ENCODE assay signal across 1 cellular context in genomic region chr19:35040826-35041547, GRCh38.
A peak's percentile ranks its signal among the peaks of the same experiment; 100 is the strongest.
TF ChIP-seq lines count a peak whose summit lies in the region.

No MANE protein-coding gene starts in this region.

TF ChIP-seq in HepG2, 621 proteins besides CTCF, POLR2A, EP300 and RAD21 (continued from another document and continues in another):
- TF ChIP-seq ZNF281 (CRISPR knock-in tag; IDR thresholded peaks at IDR 0.05; ENCODE audit: borderline replicate concordance) = peak; percentile 99
- peak; percentile 70; the same call in 1 of the 2 replicates for TF ChIP-seq ZNF709 (CRISPR knock-in tag; IDR thresholded peaks at IDR 0.05)
- peak; percentile 41; the same call in 1 of the 2 replicates for TF ChIP-seq ATF5 (CRISPR knock-in tag; IDR thresholded peaks at IDR 0.05; ENCODE audit: low read depth)
- TF ChIP-seq GATAD2A (CRISPR knock-in tag; IDR thresholded peaks at IDR 0.05) = peak; percentile 90
- TF ChIP-seq POLR2AphosphoS2 (IDR thresholded peaks at IDR 0.05; ENCODE audit: low read depth, low read length) = no peak
- TF ChIP-seq ZNF841 (CRISPR knock-in tag; IDR thresholded peaks at IDR 0.05; ENCODE audit: borderline replicate concordance) = no peak
- TF ChIP-seq IKZF4 (CRISPR knock-in tag; IDR thresholded peaks at IDR 0.05; ENCODE audit: borderline replicate concordance, low read depth, not compliant biosample characterization) = peak; percentile 74
- TF ChIP-seq ATF7-NPFF (CRISPR knock-in tag; IDR thresholded peaks at IDR 0.05; ENCODE audit: low read depth) = peak; percentile 97
- no peak for TF ChIP-seq ZNF484 (CRISPR knock-in tag; IDR thresholded peaks at IDR 0.05; ENCODE audit: borderline replicate concordance, low read depth)
- no peak for TF ChIP-seq ZMAT5 (CRISPR knock-in tag; IDR thresholded peaks at IDR 0.05; ENCODE audit: borderline replicate concordance, low read depth)
- TF ChIP-seq RXRA (CRISPR knock-in tag; IDR thresholded peaks at IDR 0.05) = peak; percentile 98
- TF ChIP-seq SIN3A (IDR thresholded peaks at IDR 0.05; ENCODE audit: borderline replicate concordance, low read depth, low read length) = no peak
- 0 out of 2 replicates have a peak, but pooled peaks have one; percentile 60 for TF ChIP-seq ZNF446 (CRISPR knock-in tag; IDR thresholded peaks at IDR 0.05)
- TF ChIP-seq KLF11 (CRISPR knock-in tag; IDR thresholded peaks at IDR 0.05) = no peak
- TF ChIP-seq RBFOX2 (IDR thresholded peaks at IDR 0.05; ENCODE audit: low read depth, low read length) = peak; percentile 97
- TF ChIP-seq PATZ1 (CRISPR knock-in tag; IDR thresholded peaks at IDR 0.05) = peak; percentile 90
- TF ChIP-seq MTF2 (CRISPR knock-in tag; IDR thresholded peaks at IDR 0.05; ENCODE audit: borderline replicate concordance) = no peak
- TF ChIP-seq MAF1 (CRISPR knock-in tag; IDR thresholded peaks at IDR 0.05; ENCODE audit: borderline replicate concordance) = peak; percentile 61; the same call in 1 of the 2 replicates
- TF ChIP-seq ZNF75D (CRISPR knock-in tag; IDR thresholded peaks at IDR 0.05; ENCODE audit: borderline replicate concordance) = no peak
- no peak; the same call in 1 of the 2 replicates for TF ChIP-seq ZNF768 (CRISPR knock-in tag; IDR thresholded peaks at IDR 0.05)
- no peak for TF ChIP-seq ATF6 (CRISPR knock-in tag; conservative IDR thresholded peaks at IDR 0.05)
- TF ChIP-seq ZBTB44 (CRISPR knock-in tag; IDR thresholded peaks at IDR 0.05) = no peak
- TF ChIP-seq TSC22D2 (CRISPR knock-in tag; IDR thresholded peaks at IDR 0.05; ENCODE audit: borderline replicate concordance) = no peak
- no peak for TF ChIP-seq NFIC (IDR thresholded peaks at IDR 0.05; ENCODE audit: low read length)
- TF ChIP-seq HNF4G (IDR thresholded peaks at IDR 0.05; ENCODE audit: borderline replicate concordance, low read depth, low read length) = peak; percentile 89
- TF ChIP-seq HNF4G (CRISPR knock-in tag; IDR thresholded peaks at IDR 0.05; ENCODE audit: borderline replicate concordance, low read depth) = peak; percentile 89
- TF ChIP-seq ZSCAN22 (CRISPR knock-in tag; IDR thresholded peaks at IDR 0.05) = no peak; the same call in 1 of the 2 replicates
- TF ChIP-seq, protein P1, sequence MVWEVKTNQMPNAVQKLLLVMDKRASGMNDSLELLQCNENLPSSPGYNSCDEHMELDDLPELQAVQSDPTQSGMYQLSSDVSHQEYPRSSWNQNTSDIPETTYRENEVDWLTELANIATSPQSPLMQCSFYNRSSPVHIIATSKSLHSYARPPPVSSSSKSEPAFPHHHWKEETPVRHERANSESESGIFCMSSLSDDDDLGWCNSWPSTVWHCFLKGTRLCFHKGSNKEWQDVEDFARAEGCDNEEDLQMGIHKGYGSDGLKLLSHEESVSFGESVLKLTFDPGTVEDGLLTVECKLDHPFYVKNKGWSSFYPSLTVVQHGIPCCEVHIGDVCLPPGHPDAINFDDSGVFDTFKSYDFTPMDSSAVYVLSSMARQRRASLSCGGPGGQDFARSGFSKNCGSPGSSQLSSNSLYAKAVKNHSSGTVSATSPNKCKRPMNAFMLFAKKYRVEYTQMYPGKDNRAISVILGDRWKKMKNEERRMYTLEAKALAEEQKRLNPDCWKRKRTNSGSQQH (CRISPR knock-in tag; IDR thresholded peaks at IDR 0.05; ENCODE audit: low read depth) = peak; percentile 62
- TF ChIP-seq NR2F2 (IDR thresholded peaks at IDR 0.05; ENCODE audit: borderline replicate concordance, low read depth) = peak; percentile 93
- peak; percentile 34; the same call in 1 of the 2 replicates for TF ChIP-seq ONECUT2 (CRISPR knock-in tag; IDR thresholded peaks at IDR 0.05)
- TF ChIP-seq, protein P2, sequence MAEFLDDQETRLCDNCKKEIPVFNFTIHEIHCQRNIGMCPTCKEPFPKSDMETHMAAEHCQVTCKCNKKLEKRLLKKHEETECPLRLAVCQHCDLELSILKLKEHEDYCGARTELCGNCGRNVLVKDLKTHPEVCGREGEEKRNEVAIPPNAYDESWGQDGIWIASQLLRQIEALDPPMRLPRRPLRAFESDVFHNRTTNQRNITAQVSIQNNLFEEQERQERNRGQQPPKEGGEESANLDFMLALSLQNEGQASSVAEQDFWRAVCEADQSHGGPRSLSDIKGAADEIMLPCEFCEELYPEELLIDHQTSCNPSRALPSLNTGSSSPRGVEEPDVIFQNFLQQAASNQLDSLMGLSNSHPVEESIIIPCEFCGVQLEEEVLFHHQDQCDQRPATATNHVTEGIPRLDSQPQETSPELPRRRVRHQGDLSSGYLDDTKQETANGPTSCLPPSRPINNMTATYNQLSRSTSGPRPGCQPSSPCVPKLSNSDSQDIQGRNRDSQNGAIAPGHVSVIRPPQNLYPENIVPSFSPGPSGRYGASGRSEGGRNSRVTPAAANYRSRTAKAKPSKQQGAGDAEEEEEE (CRISPR knock-in tag; IDR thresholded peaks at IDR 0.05; ENCODE audit: borderline replicate concordance) = peak; percentile 81
- TF ChIP-seq ZNF282 (IDR thresholded peaks at IDR 0.05; ENCODE audit: partially characterized antibody) = no peak
- TF ChIP-seq, protein P3, sequence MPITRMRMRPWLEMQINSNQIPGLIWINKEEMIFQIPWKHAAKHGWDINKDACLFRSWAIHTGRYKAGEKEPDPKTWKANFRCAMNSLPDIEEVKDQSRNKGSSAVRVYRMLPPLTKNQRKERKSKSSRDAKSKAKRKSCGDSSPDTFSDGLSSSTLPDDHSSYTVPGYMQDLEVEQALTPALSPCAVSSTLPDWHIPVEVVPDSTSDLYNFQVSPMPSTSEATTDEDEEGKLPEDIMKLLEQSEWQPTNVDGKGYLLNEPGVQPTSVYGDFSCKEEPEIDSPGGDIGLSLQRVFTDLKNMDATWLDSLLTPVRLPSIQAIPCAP (CRISPR knock-in tag; IDR thresholded peaks at IDR 0.05; ENCODE audit: low read depth) = 0 out of 2 replicates have a peak, but pooled peaks have one; percentile 9
- TF ChIP-seq HDAC2 (CRISPR knock-in tag; IDR thresholded peaks at IDR 0.05) = peak; percentile 95
- peak; percentile 89 for TF ChIP-seq CREM (IDR thresholded peaks at IDR 0.05)
- TF ChIP-seq CREM (CRISPR knock-in tag; IDR thresholded peaks at IDR 0.05) = no peak
- peak; percentile 84; the same call in 1 of the 2 replicates for TF ChIP-seq SNAPC2 (CRISPR knock-in tag; IDR thresholded peaks at IDR 0.05)
- TF ChIP-seq SCMH1 (CRISPR knock-in tag; IDR thresholded peaks at IDR 0.05; ENCODE audit: borderline replicate concordance) = no peak
- TF ChIP-seq REXO4 (CRISPR knock-in tag; IDR thresholded peaks at IDR 0.05; ENCODE audit: borderline replicate concordance) = no peak
- TF ChIP-seq, protein P4, sequence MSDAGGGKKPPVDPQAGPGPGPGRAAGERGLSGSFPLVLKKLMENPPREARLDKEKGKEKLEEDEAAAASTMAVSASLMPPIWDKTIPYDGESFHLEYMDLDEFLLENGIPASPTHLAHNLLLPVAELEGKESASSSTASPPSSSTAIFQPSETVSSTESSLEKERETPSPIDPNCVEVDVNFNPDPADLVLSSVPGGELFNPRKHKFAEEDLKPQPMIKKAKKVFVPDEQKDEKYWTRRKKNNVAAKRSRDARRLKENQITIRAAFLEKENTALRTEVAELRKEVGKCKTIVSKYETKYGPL (CRISPR knock-in tag; IDR thresholded peaks at IDR 0.05) = no peak; the same call in 1 of the 2 replicates
- no peak for TF ChIP-seq ZFP41 (CRISPR knock-in tag; IDR thresholded peaks at IDR 0.05; ENCODE audit: borderline replicate concordance)
- TF ChIP-seq MAFK (conservative IDR thresholded peaks at IDR 0.05 in 1 of 2, IDR thresholded peaks at IDR 0.05 in 1 of 2; ENCODE audit: low read length in 2 of 2) = no peak
- no peak for TF ChIP-seq SIN3B (IDR thresholded peaks at IDR 0.05; ENCODE audit: low read length)
- TF ChIP-seq HNF4A (CRISPR knock-in tag; IDR thresholded peaks at IDR 0.05) = peak; percentile 87
- TF ChIP-seq TCF7L2 (IDR thresholded peaks at IDR 0.05; ENCODE audit: low read depth, low read length) = no peak
- peak; percentile 74 for TF ChIP-seq ZBTB43 (CRISPR knock-in tag; conservative IDR thresholded peaks at IDR 0.05)
